ENCODE assay signal across 11 cellular contexts in genomic region chrX:15202458-15203177, GRCh38.
DNase-seq lines count a peak whose midpoint lies in the region; ATAC-seq and TF ChIP-seq lines count a peak whose summit lies in the region.
"Had no signal": no experiment of that assay in that cellular context is flagged by ENCODE, and none has a peak within 500 bp of the region (broad histone marks: within the 10 kb centered on the region; RNA-seq: fewer than 3 reads in every experiment).

No MANE protein-coding gene starts in this region.

- CTCF ChIA-PET in CD4-positive, alpha-beta memory T cell (lab: Charles Lee; ENCODE audit: partially characterized antibody), result interaction anchor here (0.9 to 1.2 kb wide), 4 partner anchors 12 to 59 kb away, joined by 3 read pairs; no protein-coding TSS in a partner anchor

- H3K27ac Mint-ChIP-seq in CD4-positive, alpha-beta memory T cell, result peak overlapping the region in 4 of 7 donors; percentile 8 to 61 (median 26)

- H3K27me3 ChIP-seq in CD4-positive, alpha-beta memory T cell (ENCODE audit: insufficient read depth, low read length), result no peaks in the 10 kb centered on the region
- peaks cover 0 to 10% (median 0%) of the 10 kb centered on the region in 9 donors for H3K27me3 ChIP-seq in heart left ventricle
- H3K27me3 ChIP-seq: upper lobe of left lung had no signal

- H3K36me3 ChIP-seq in CD4-positive, alpha-beta memory T cell (ENCODE audit: insufficient read depth, low read length), result no peaks in the 10 kb centered on the region
- H3K36me3 ChIP-seq in heart left ventricle, result no peaks in the 10 kb centered on the region
- H3K36me3 ChIP-seq: upper lobe of left lung had no signal

- ATAC-seq in GM18870 (IDR thresholded peaks at IDR 0.05; ENCODE audit: unreplicated experiment), result peak; percentile 37
- ATAC-seq in GM21360 (IDR thresholded peaks at IDR 0.05; ENCODE audit: unreplicated experiment), result no peak
- no peak for ATAC-seq in heart left ventricle

- H3K27ac ChIP-seq in CD4-positive, alpha-beta memory T cell (ENCODE audit: low read depth, low read length), result no peak overlapping the region
- no peak overlapping the region for H3K27ac ChIP-seq in heart left ventricle
- H3K27ac ChIP-seq: upper lobe of left lung had no signal

- no peaks in the 10 kb centered on the region for H3K27me3 Mint-ChIP-seq in CD4-positive, alpha-beta memory T cell

- H3K4me3 Mint-ChIP-seq in CD4-positive, alpha-beta memory T cell, result peak overlapping the region in 1 of 8 donors; percentile 59

- POLR2A ChIA-PET in CD4-positive, alpha-beta memory T cell (lab: Charles Lee; ENCODE audit: partially characterized antibody), result interaction anchor here (0.6 kb wide), 1 partner anchor 451 kb away, joined by 3 read pairs; no protein-coding TSS in a partner anchor

- H3K4me1 ChIP-seq in CD4-positive, alpha-beta memory T cell (ENCODE audit: insufficient read depth, low read length), result peaks cover 36% of the 10 kb centered on the region
- no peaks in the 10 kb centered on the region for H3K4me1 ChIP-seq in heart left ventricle
- H3K4me1 ChIP-seq: upper lobe of left lung had no signal

- TF ChIP-seq CTCF in fibroblast of mammary gland (conservative IDR thresholded peaks at IDR 0.05; ENCODE audit: control insufficient read depth, insufficient read depth, low read depth, low read length), result no peak
- no peak for TF ChIP-seq CTCF in heart left ventricle (IDR thresholded peaks at IDR 0.05)

- peaks cover 28 to 54% (median 37%) of the 10 kb centered on the region in 4 donors for H3K4me1 Mint-ChIP-seq in CD4-positive, alpha-beta memory T cell

- no peak for DNase-seq in CD4-positive, alpha-beta memory T cell
- DNase-seq in LoVo (ENCODE audit: low spot score) (peak; percentile 2), fibroblast of mammary gland (ENCODE audit: low read depth) (peak; percentile 58), NCI-H1417 (lab: John Stamatoyannopoulos, UW) (no peak), heart left ventricle (no peak), SW 1271 (lab: John Stamatoyannopoulos, UW) (no peak)
- DNase-seq: NCI-H2029, SHP77, upper lobe of left lung had no signal

- WGBS in heart left ventricle, 4 donors, result 72 to 85% (median 81%) methylated on average over 2 of the region's 2 CpGs

- H3K36me3 Mint-ChIP-seq in CD4-positive, alpha-beta memory T cell, result no peaks in the 10 kb centered on the region

- no peaks in the 10 kb centered on the region for H3K9me3 ChIP-seq in CD4-positive, alpha-beta memory T cell (ENCODE audit: control insufficient read depth in 1 of 2, low read length in 2 of 2)
- H3K9me3 ChIP-seq in heart left ventricle, result no peaks in the 10 kb centered on the region
- H3K9me3 ChIP-seq: upper lobe of left lung had no signal

- intact Hi-C loops in CD4-positive, alpha-beta memory T cell (cut with micrococcal nuclease), result no loop called here
- intact Hi-C loops in heart left ventricle (cut with DNase I), result no loop called here

- H3K9me3 Mint-ChIP-seq in CD4-positive, alpha-beta memory T cell, result peaks cover 0 to 2% (median 0%) of the 10 kb centered on the region in 8 donors

- TF ChIP-seq POLR2A in heart left ventricle (IDR thresholded peaks at IDR 0.05), result no peak

- no peak overlapping the region for H3K4me3 ChIP-seq in CD4-positive, alpha-beta memory T cell (ENCODE audit: low read length in 2 of 2)
- no peak overlapping the region for H3K4me3 ChIP-seq in fibroblast of mammary gland (ENCODE audit: control insufficient read depth, low read depth, low read length)
- H3K4me3 ChIP-seq in heart left ventricle, result no peak overlapping the region
- H3K4me3 ChIP-seq: upper lobe of left lung had no signal

Comparison
In these comparisons a context has a peak if more than half of its experiments do, and no peak if none do; other contexts are left out.
1. DNase-seq: peak in LoVo (single experiment) and fibroblast of mammary gland (single experiment); none in CD4-positive, alpha-beta memory T cell (0 of 5), NCI-H1417 (0 of 3), heart left ventricle (0 of 5) and SW 1271 (0 of 2).